ENCODE assay signal across 9 cellular contexts in genomic region chr11:14422052-14422813, GRCh38.
DNase-seq lines count a peak whose midpoint lies in the region; TF ChIP-seq lines count a peak whose summit lies in the region.
"Had no signal": no experiment of that assay in that cellular context is flagged by ENCODE, and none has a peak within 500 bp of the region (broad histone marks: within the 10 kb centered on the region; RNA-seq: fewer than 3 reads in every experiment).

No MANE protein-coding gene starts in this region.

- no peak for TF ChIP-seq CTCF in colonic mucosa (IDR thresholded peaks at IDR 0.05)

- H3K9me3 ChIP-seq in ES-I3 (ENCODE audit: control insufficient read depth, insufficient read depth, low read length) (no peaks in the 10 kb centered on the region), colonic mucosa (no peaks in the 10 kb centered on the region)
- H3K9me3 ChIP-seq: neutrophil had no signal

- peaks cover 35% of the 10 kb centered on the region for H3K4me1 ChIP-seq in ES-I3 (ENCODE audit: insufficient read depth, low read length)
- no peaks in the 10 kb centered on the region for H3K4me1 ChIP-seq in colonic mucosa

- peak; percentile 72 for DNase-seq in NCI-H345 treated with DMSO at 0.1 percent for 48 hours (lab: John Stamatoyannopoulos, UW; ENCODE audit: unreplicated experiment)
- peak; percentile 53 for DNase-seq in colonic mucosa
- peak; percentile 99 for DNase-seq in islet precursor cell
- peak; percentile 62 for DNase-seq in superior temporal gyrus (ENCODE audit: extremely low spot score)
- no peak for DNase-seq in germinal center (ENCODE audit: low spot score)
- no peak for DNase-seq in cortex of kidney (lab: John Stamatoyannopoulos, UW)
- DNase-seq in KBM-7, result no peak

- H3K36me3 ChIP-seq in ES-I3 (ENCODE audit: insufficient read depth, low read length), result no peaks in the 10 kb centered on the region
- no peaks in the 10 kb centered on the region for H3K36me3 ChIP-seq in colonic mucosa
- H3K36me3 ChIP-seq: neutrophil had no signal

- no peak overlapping the region for H3K27ac ChIP-seq in colonic mucosa
- H3K27ac ChIP-seq: neutrophil had no signal

- no peak overlapping the region for H3K4me3 ChIP-seq in colonic mucosa

- H3K27me3 ChIP-seq in colonic mucosa, result no peaks in the 10 kb centered on the region

- 0 out of 2 replicates have a peak overlapping the region, but pooled peaks have one; percentile 8 for H3K9ac ChIP-seq in ES-I3 (ENCODE audit: low read depth, low read length)
- no peak overlapping the region for H3K9ac ChIP-seq in colonic mucosa (ENCODE audit: low read depth in 2 of 2, low read length in 2 of 2)

- in situ Hi-C loops in KBM-7 (cut with MboI; ENCODE audit: low pct_unique_long_range_greater_than_20kb, low sequenced_read_pairs), result no loop called here

- intact Hi-C loops in colonic mucosa (cut with DNase I), result no loop called here

Comparison
In these comparisons a context has a peak if more than half of its experiments do, and no peak if none do; other contexts are left out.
1. DNase-seq: peak in NCI-H345 treated with DMSO at 0.1 percent for 48 hours (single experiment), colonic mucosa (single experiment), islet precursor cell (single experiment) and superior temporal gyrus (single experiment); none in germinal center (single experiment), cortex of kidney (single experiment) and KBM-7 (single experiment).